In the genomic region with DNA sequence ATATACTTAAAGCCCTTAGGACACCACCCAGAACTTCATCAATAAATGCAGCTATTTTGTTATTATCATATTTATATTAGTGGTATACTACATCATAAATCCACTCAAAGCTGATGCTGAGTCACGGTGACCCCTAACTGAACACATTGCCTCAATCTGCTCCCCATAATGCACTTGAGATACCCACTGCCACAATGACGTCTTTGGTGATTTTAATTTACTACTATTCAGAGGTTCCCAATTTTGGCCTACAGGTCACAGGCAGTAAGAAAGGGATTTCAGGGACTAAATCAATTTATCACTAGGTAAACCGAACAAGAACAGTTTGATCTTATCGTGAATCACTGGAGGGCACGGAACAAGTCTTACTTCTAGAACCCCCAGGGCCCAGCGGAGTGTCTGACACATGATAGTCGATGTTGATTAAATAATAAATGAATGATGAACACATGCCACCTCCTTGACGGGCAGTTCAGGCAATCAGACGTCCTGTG, we compare ENCODE assay signal across 8 cellular contexts. TPM values are rescaled to one million over a fixed set of nuclear protein-coding genes. Genes with fewer than 3 reads are reported as not detected.
DNase-seq lines count a peak whose midpoint lies in the region; ATAC-seq lines count a peak whose summit lies in the region.

No MANE protein-coding gene starts in this region.

- ATAC-seq in GM21381 (IDR thresholded peaks at IDR 0.05; ENCODE audit: unreplicated experiment) (no peak), HG03565 (IDR thresholded peaks at IDR 0.05; ENCODE audit: unreplicated experiment) (no peak)

- peaks cover 39% of the 10 kb centered on the region for H3K79me2 ChIP-seq in ACC112 (ENCODE audit: control insufficient read depth, insufficient read depth, low read length, unreplicated experiment)

- H3K36me3 ChIP-seq in ACC112 (ENCODE audit: insufficient read depth, low read length) = no peaks in the 10 kb centered on the region
- no peaks in the 10 kb centered on the region for H3K36me3 ChIP-seq in muscle layer of colon (ENCODE audit: insufficient read depth, low read length)

- no peaks in the 10 kb centered on the region for H3K9me3 ChIP-seq in muscle layer of colon (ENCODE audit: low read length)

- no peak for DNase-seq in Jurkat, Clone E6-1 (ENCODE audit: low read depth, low spot score)
- DNase-seq in cerebellar cortex (ENCODE audit: low spot score) (peak; percentile 2), NOMO-1 treated with DMSO at 0.1 percent for 48 hours (lab: John Stamatoyannopoulos, UW; ENCODE audit: unreplicated experiment) (no peak), anterior cingulate cortex (lab: John Stamatoyannopoulos, UW) (no peak)

- H3K9ac ChIP-seq in muscle layer of colon (ENCODE audit: low read length) = peak overlapping the region; percentile 34

- H3K27me3 ChIP-seq in ACC112 (ENCODE audit: insufficient read depth, low read length) (no peaks in the 10 kb centered on the region), muscle layer of colon (ENCODE audit: control insufficient read depth in 1 of 2, insufficient read depth in 2 of 2, low read length in 2 of 2) (no peaks in the 10 kb centered on the region)

- H2AFZ ChIP-seq in ACC112 (ENCODE audit: low read length, unreplicated experiment) = peak overlapping the region; percentile 19

- H3K4me3 ChIP-seq in ACC112 (ENCODE audit: low read depth, low read length) (peak overlapping the region; percentile 91), muscle layer of colon (ENCODE audit: low read depth in 1 of 2, low read length in 2 of 2) (peak overlapping the region; percentile 93 to 98)
- peak overlapping the region; percentile 82 for H3K4me3 ChIP-seq in Jurkat, Clone E6-1 (ENCODE audit: low read length)

- no peak overlapping the region for H3K27ac ChIP-seq in ACC112 (ENCODE audit: low read depth, low read length)
- H3K27ac ChIP-seq in muscle layer of colon (ENCODE audit: low read depth, low read length) = peak overlapping the region; percentile 88

- H3K4me1 ChIP-seq in ACC112 (ENCODE audit: control insufficient read depth, insufficient read depth, low read length, unreplicated experiment) (peaks cover 28% of the 10 kb centered on the region), muscle layer of colon (ENCODE audit: insufficient read depth, low read length) (peaks cover 13% of the 10 kb centered on the region)

RNA-seq across cellular contexts. Expression of gene CHD1L, which starts 0.5 kb away (rescaled TPM):
- polyA plus RNA-seq in Jurkat, Clone E6-1 (2012; ENCODE audit: insufficient read depth, insufficient read length) = 74.7 TPM

RNA-seq across cellular contexts. Expression of gene FMO5, which starts 16.9 kb away (rescaled TPM):
- 1.9 TPM for polyA plus RNA-seq in Jurkat, Clone E6-1 (2012; ENCODE audit: insufficient read depth, insufficient read length)
